Comparison of ENCODE assay signal across 18 cellular contexts in the genomic region with DNA sequence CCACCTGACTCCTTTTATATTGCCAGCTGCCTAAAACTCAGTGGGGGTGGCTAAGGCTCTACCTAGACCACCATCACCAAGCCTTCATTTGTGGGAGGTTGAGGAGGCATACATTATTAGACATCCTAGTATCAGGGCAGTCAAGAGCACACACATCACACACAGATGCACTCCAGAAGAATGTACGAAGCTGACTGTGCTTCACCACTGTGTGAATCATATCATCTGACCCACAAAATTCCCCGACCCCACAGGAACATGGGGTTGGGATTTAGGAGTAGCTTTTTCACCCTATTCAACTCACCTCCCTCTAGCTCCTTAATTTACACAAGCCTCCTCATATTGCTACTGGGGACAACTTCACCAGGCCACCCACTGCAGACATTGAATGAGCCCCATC.
"Had no signal": no experiment of that assay in that cellular context is flagged by ENCODE, and none has a peak within 500 bp of the region (broad histone marks: within the 10 kb centered on the region; RNA-seq: fewer than 3 reads in every experiment).

No MANE protein-coding gene starts in this region.

- H3K27ac ChIP-seq: body of pancreas, coronary artery, gastrocnemius medialis, heart left ventricle, lower lobe of right lung, thyroid gland, vagina, VCaP had no signal

- DNase-seq: activated CD4-positive, alpha-beta T cell treated with anti-CD3 and anti-CD28 coated beads for 1 hour; activated CD4-positive, alpha-beta T cell treated with anti-CD3 and anti-CD28 coated beads, Interleukin-2, amount 50 U/mL, for 4 hours; activated naive CD4-positive, alpha-beta T cell treated with Interleukin-2 at 50 U/mL for 16 hours; activated naive CD8-positive, alpha-beta T cell treated with anti-CD3 and anti-CD28 coated beads, Interleukin-2, amount 50 U/mL, for 24 hours; body of pancreas; effector CD4-positive, alpha-beta T cell; gastrocnemius medialis; heart left ventricle; left cardiac atrium; lower lobe of right lung; naive B cell; stimulated activated CD4-positive, alpha-beta T cell treated with anti-CD3 and anti-CD28 coated beads, Interleukin-2, amount 100 ng/mL, for 48 hours; thyroid gland had no signal

- H3K27me3 ChIP-seq: body of pancreas, gastrocnemius medialis, heart left ventricle, thyroid gland, vagina had no signal

- H3K4me3 ChIP-seq: body of pancreas, coronary artery, gastrocnemius medialis, heart left ventricle, lower lobe of right lung, thyroid gland, vagina had no signal

- H3K4me1 ChIP-seq: gastrocnemius medialis, lower lobe of right lung, thyroid gland had no signal

- ATAC-seq: activated naive CD8-positive, alpha-beta T cell treated with anti-CD3 and anti-CD28 coated beads, Interleukin-2, amount 50 U/mL, for 24 hours; activated T-helper 17 cell treated with anti-CD3 and anti-CD28 coated beads, Interleukin-2, amount 50 U/mL, for 72 hours; body of pancreas; gastrocnemius medialis; heart left ventricle; left cardiac atrium; lower lobe of right lung; stimulated activated memory B cell treated with anti-CD40 and anti-IgM and Interleukin-4, amounts not matched to agents 10 μg/mL and 1 μg/mL and 100 μg/mL, for 72 hours had no signal

- H3K36me3 ChIP-seq: gastrocnemius medialis, heart left ventricle, lower lobe of right lung, thyroid gland, vagina had no signal

- H3K9me3 ChIP-seq: gastrocnemius medialis, thyroid gland, vagina had no signal
